ENCODE assay signal across 8 cellular contexts in genomic region chr1:33338495-33339211, GRCh38. TPM values are rescaled to one million over a fixed set of nuclear protein-coding genes. Genes with fewer than 3 reads are reported as not detected.
DNase-seq lines count a peak whose midpoint lies in the region; ATAC-seq and TF ChIP-seq lines count a peak whose summit lies in the region.

No MANE protein-coding gene starts in this region.

- H3K9me3 Mint-ChIP-seq in progenitor cell of endocrine pancreas (ENCODE audit: low read depth), result no peaks in the 10 kb centered on the region

- H3K36me3 ChIP-seq in gastroesophageal sphincter, result peaks cover 0 to 13% of the 10 kb centered on the region in 2 donors

- peak overlapping the region; percentile 11 to 33 for H3K4me3 ChIP-seq in gastroesophageal sphincter

- peak overlapping the region; percentile 99 for H3K27ac Mint-ChIP-seq in progenitor cell of endocrine pancreas

- peaks cover 83% of the 10 kb centered on the region for H3K4me1 Mint-ChIP-seq in progenitor cell of endocrine pancreas (ENCODE audit: low read depth)

- no peak for TF ChIP-seq EP300 in gastroesophageal sphincter (IDR thresholded peaks at IDR 0.05)

- no peaks in the 10 kb centered on the region for H3K27me3 Mint-ChIP-seq in progenitor cell of endocrine pancreas

- no peaks in the 10 kb centered on the region for H3K27me3 ChIP-seq in gastroesophageal sphincter

- peaks cover 8% of the 10 kb centered on the region for H3K36me3 Mint-ChIP-seq in progenitor cell of endocrine pancreas (ENCODE audit: insufficient read depth)

- DNase-seq in GM03348 (ENCODE audit: low spot score) (peak; percentile 70), progenitor cell of endocrine pancreas (ENCODE audit: low spot score, unreplicated experiment) (no peak), NCI-H774 (lab: John Stamatoyannopoulos, UW) (no peak)
- DNase-seq in activated CD4-positive, alpha-beta T cell treated with anti-CD3 and anti-CD28 coated beads for 1 hour, result no peak

- TF ChIP-seq CTCF in VCaP (conservative IDR thresholded peaks at IDR 0.05) (no peak), gastroesophageal sphincter (IDR thresholded peaks at IDR 0.05) (no peak), progenitor cell of endocrine pancreas (IDR thresholded peaks at IDR 0.05; ENCODE audit: unreplicated experiment) (no peak)

- ATAC-seq in gastroesophageal sphincter (peak; percentile 88), GM18868 (IDR thresholded peaks at IDR 0.05; ENCODE audit: unreplicated experiment) (no peak), HG03565 (IDR thresholded peaks at IDR 0.05; ENCODE audit: unreplicated experiment) (no peak)

- peaks cover 63 to 100% (median 83%) of the 10 kb centered on the region in 3 donors for H3K4me1 ChIP-seq in gastroesophageal sphincter

- WGBS in gastroesophageal sphincter (ENCODE audit: low coverage in 1 of 2), 2 donors, result 16 to 20% methylated on average over 12 of the region's 13 CpGs

- TF ChIP-seq POLR2A in gastroesophageal sphincter (IDR thresholded peaks at IDR 0.05), result peak in 1 of 2 donors; percentile 27

- H3K27ac ChIP-seq in VCaP, result peak overlapping the region; percentile 16; the same call in 1 of the 2 replicates
- peak overlapping the region; percentile 91 to 100 (median 96) for H3K27ac ChIP-seq in gastroesophageal sphincter

- peak overlapping the region; percentile 7 for H3K4me3 Mint-ChIP-seq in progenitor cell of endocrine pancreas (ENCODE audit: low read depth)

- H3K9me3 ChIP-seq in gastroesophageal sphincter, result no peaks in the 10 kb centered on the region

RNA-seq across cellular contexts. Expression of gene A3GALT2, which starts 17.8 kb away (rescaled TPM):
- total RNA-seq in gastroesophageal sphincter, result under 1 TPM in 1 of 4 donors, not detected in 3; 0.67 TPM
- 0.29 and 0.40 TPM in 2 replicates for total RNA-seq in progenitor cell of endocrine pancreas
